9 cellular contexts compared by ENCODE assay signal in genomic region chr17:79108870-79109269, GRCh38.
"Had no signal": no experiment of that assay in that cellular context is flagged by ENCODE, and none has a peak within 500 bp of the region (broad histone marks: within the 10 kb centered on the region; RNA-seq: fewer than 3 reads in every experiment).

No MANE protein-coding gene starts in this region.

- H3K4me3 Mint-ChIP-seq: H9 had no signal

- H2AFZ ChIP-seq: GM23248 had no signal

- H3K4me2 ChIP-seq: KMS-11 had no signal

- H3K9me3 Mint-ChIP-seq: H9 had no signal

- FAIRE-seq: H54 had no signal

- H3K9ac ChIP-seq: GM23248, KMS-11 had no signal

- DNase-seq: GM23248, GOT3, HCEC 1CT, IMR-90, KBM-7 had no signal

- H3K4me3 ChIP-seq: GM23248 had no signal

- H3K27ac ChIP-seq: GM23248, HL-60, KMS-11 had no signal
